In genomic region chr2:112593761-112594160, GRCh38 we compare ENCODE assay signal across 1 cellular context.
TF ChIP-seq lines count a peak whose summit lies in the region.

No MANE protein-coding gene starts in this region.

TF ChIP-seq in K562, 482 proteins besides CTCF, POLR2A, EP300 and RAD21:
- TF ChIP-seq MBD1 (CRISPR knock-in tag; IDR thresholded peaks at IDR 0.05) (no peak), DEAF1 (CRISPR knock-in tag; IDR thresholded peaks at IDR 0.05) (no peak), HDGF (IDR thresholded peaks at IDR 0.05) (no peak), KDM1A (IDR thresholded peaks at IDR 0.05) (no peak), ILF3 (IDR thresholded peaks at IDR 0.05; ENCODE audit: borderline replicate concordance) (no peak), ZNF639 (CRISPR knock-in tag; conservative IDR thresholded peaks at IDR 0.05 in 1 of 2, IDR thresholded peaks at IDR 0.05 in 1 of 2) (no peak), CREB1 (IDR thresholded peaks at IDR 0.05) (no peak), CREB1 (CRISPR knock-in tag; IDR thresholded peaks at IDR 0.05) (no peak), PBX2 (CRISPR knock-in tag; IDR thresholded peaks at IDR 0.05; ENCODE audit: low read depth) (no peak), PBX2 (tag; conservative IDR thresholded peaks at IDR 0.05; ENCODE audit: low read depth) (no peak), CBFA2T3 (IDR thresholded peaks at IDR 0.05) (no peak), ZNF511 (CRISPR knock-in tag; IDR thresholded peaks at IDR 0.05) (no peak), JUN (IDR thresholded peaks at IDR 0.05; ENCODE audit: borderline replicate concordance, low read depth, low read length) (no peak), JUN (CRISPR knock-in tag; IDR thresholded peaks at IDR 0.05; ENCODE audit: borderline replicate concordance) (no peak), GTF2F1 (IDR thresholded peaks at IDR 0.05; ENCODE audit: low read depth, low read length) (no peak), ZNF512 (tag; IDR thresholded peaks at IDR 0.05) (no peak), ZNF224 (CRISPR knock-in tag; IDR thresholded peaks at IDR 0.05) (no peak), FOS (IDR thresholded peaks at IDR 0.05; ENCODE audit: extremely low read depth, insufficient read length) (no peak), ZNF280A (IDR thresholded peaks at IDR 0.05; ENCODE audit: low read depth, partially characterized antibody) (no peak), MBD2 (IDR thresholded peaks at IDR 0.05; ENCODE audit: borderline replicate concordance, low read depth) (no peak), NFYB (IDR thresholded peaks at IDR 0.05; ENCODE audit: extremely low read depth, insufficient read length) (no peak)
